In genomic region chr19:35879770-35880317, GRCh38 we compare ENCODE assay signal across 8 cellular contexts. TPM values are rescaled to one million over a fixed set of nuclear protein-coding genes. Genes with fewer than 3 reads are reported as not detected.
A peak's percentile ranks its signal among the peaks of the same experiment; 100 is the strongest.
DNase-seq lines count a peak whose midpoint lies in the region; ATAC-seq, FAIRE-seq and TF ChIP-seq lines count a peak whose summit lies in the region.

No MANE protein-coding gene starts in this region.

- ATAC-seq in GM18870 (IDR thresholded peaks at IDR 0.05; ENCODE audit: unreplicated experiment), result no peak
- ATAC-seq in GM21515 (IDR thresholded peaks at IDR 0.05; ENCODE audit: unreplicated experiment), result no peak

- H3K36me3 ChIP-seq in GM06990 (ENCODE audit: control insufficient read depth, insufficient read depth, low read length) (no peaks in the 10 kb centered on the region), bronchial epithelial cell (ENCODE audit: control insufficient read depth, insufficient read depth, low read length) (no peaks in the 10 kb centered on the region)

- DNase-seq in GM06990 (ENCODE audit: extremely low read depth, insufficient read length), result peak; percentile 75
- DNase-seq in NCI-H146 treated with DMSO at 0.1 percent for 48 hours (lab: John Stamatoyannopoulos, UW; ENCODE audit: unreplicated experiment), result peak; percentile 17
- DNase-seq in activated CD4-positive, CD25-positive, alpha-beta regulatory T cell (lab: John Stamatoyannopoulos, UW), result peak; percentile 29 to 64 (median 53)
- DNase-seq in bronchial epithelial cell (ENCODE audit: low read depth), result peak; percentile 76
- DNase-seq in iris pigment epithelial cell (ENCODE audit: low read depth), result peak; percentile 87
- peak; percentile 38 to 62 for DNase-seq in stimulated activated CD4-positive, alpha-beta T cell treated with anti-CD3 and anti-CD28 coated beads, Interleukin-15, amount 100 ng/mL, for 1 hour (ENCODE audit: low read depth in 1 of 2, low spot score in 1 of 2)

- peak; percentile 36 for FAIRE-seq in bronchial epithelial cell (lab: Jason Lieb, UNC)

- TF ChIP-seq CTCF in GM06990 (IDR thresholded peaks at IDR 0.05; ENCODE audit: insufficient read depth, low read length, poor library complexity, severe bottlenecking), result no peak
- no peak for TF ChIP-seq CTCF in bronchial epithelial cell (IDR thresholded peaks at IDR 0.05; ENCODE audit: insufficient read depth, low read length, severe bottlenecking)

- no peak overlapping the region for H3K4me3 ChIP-seq in GM06990 (replicated peaks; ENCODE audit: low read depth, low read length)
- no peak overlapping the region for H3K4me3 ChIP-seq in bronchial epithelial cell (ENCODE audit: low read depth, low read length)

- H3K27me3 ChIP-seq in GM06990 (replicated peaks; ENCODE audit: control insufficient read depth, insufficient read depth, low read length), result no peaks in the 10 kb centered on the region; the same call in 1 of the 2 replicates
- peaks cover 2% of the 10 kb centered on the region for H3K27me3 ChIP-seq in bronchial epithelial cell (ENCODE audit: control insufficient read depth, insufficient read depth, low read length)

RNA-seq across cellular contexts. Expression of gene APLP1, which starts 11.5 kb away (rescaled TPM):
- total RNA-seq in bronchial epithelial cell, result 0.26 and 0.51 TPM in 2 replicates

RNA-seq across cellular contexts. Expression of gene NFKBID, which starts 20.5 kb away (rescaled TPM):
- total RNA-seq in bronchial epithelial cell, result 1.6 and 1.7 TPM in 2 replicates

RNA-seq across cellular contexts. Expression of gene HCST, which starts 22.5 kb away (rescaled TPM):
- total RNA-seq in bronchial epithelial cell, result 1.3 TPM in 1 of 2 replicates, not detected in the other

RNA-seq across cellular contexts. Expression of gene KIRREL2, which starts 23.1 kb away (rescaled TPM):
- total RNA-seq in bronchial epithelial cell, result not detected in 2 replicates

RNA-seq across cellular contexts. Expression of gene NPHS1, which starts 27.5 kb away (rescaled TPM):
- not detected in 2 replicates for total RNA-seq in bronchial epithelial cell

Comparison
In these comparisons a context has a peak if more than half of its experiments do, and no peak if none do; other contexts are left out.
1. DNase-seq: peak in every context shown above with its lines; median percentile 87 in iris pigment epithelial cell; 76 in bronchial epithelial cell; 75 in GM06990; 53 in activated CD4-positive, CD25-positive, alpha-beta regulatory T cell; 50 in stimulated activated CD4-positive, alpha-beta T cell treated with anti-CD3 and anti-CD28 coated beads, Interleukin-15, amount 100 ng/mL, for 1 hour; 17 in NCI-H146 treated with DMSO at 0.1 percent for 48 hours.